In the genomic region with DNA sequence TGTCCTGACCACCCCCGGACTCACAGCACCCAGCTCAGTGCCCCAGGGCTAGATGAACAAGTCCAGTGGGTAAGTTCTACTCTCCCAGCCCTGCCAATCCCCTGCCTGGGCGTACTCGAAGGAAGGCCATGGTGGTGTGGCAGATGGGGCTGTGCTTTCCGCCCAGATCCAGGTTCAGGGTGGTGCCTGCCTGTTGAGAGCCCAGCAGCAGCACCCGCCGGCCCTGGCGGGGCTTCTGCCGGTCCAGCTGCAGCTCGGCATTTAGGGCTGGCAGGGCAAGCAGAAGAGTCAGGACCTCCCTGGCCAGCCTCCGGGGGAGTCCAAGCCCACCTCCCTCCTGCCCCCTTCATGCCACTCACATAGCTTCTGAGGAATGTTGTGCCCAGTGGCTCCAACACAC, we compare ENCODE assay signal across 33 cellular contexts.
"Had no signal": no experiment of that assay in that cellular context is flagged by ENCODE, and none has a peak within 500 bp of the region (broad histone marks: within the 10 kb centered on the region; RNA-seq: fewer than 3 reads in every experiment).

No MANE protein-coding gene starts in this region.

- ATAC-seq: activated naive CD4-positive, alpha-beta T cell treated with anti-CD3 and anti-CD28 coated beads, Interleukin-2, amount 50 U/mL, for 72 hours; activated T-cell treated with anti-CD3 and anti-CD28 coated beads, Interleukin-2, amount 50 U/mL, for 72 hours; foreskin keratinocyte; gastrocnemius medialis; heart left ventricle; WTC11 had no signal

- H3K9me3 ChIP-seq: adrenal gland, breast epithelium, esophagus muscularis mucosa, gastrocnemius medialis, heart left ventricle had no signal

- DNase-seq: activated CD4-positive, alpha-beta memory T cell treated with anti-CD3 and anti-CD28 coated beads, Interleukin-2, amount 10 ng/mL, durations not matched to agents 7 days and 5 days; activated CD4-positive, alpha-beta T cell treated with anti-CD3 and anti-CD28 coated beads for 1 hour; activated CD4-positive, alpha-beta T cell treated with anti-CD3 and anti-CD28 coated beads for 4 hours; activated CD4-positive, alpha-beta T cell treated with anti-CD3 and anti-CD28 coated beads, Interleukin-2, amount 10 ng/mL, durations not matched to agents 7 days and 5 days; activated CD4-positive, alpha-beta T cell treated with anti-CD3 and anti-CD28 coated beads, Interleukin-2, amount 50 U/mL, for 4 hours; activated CD8-positive, alpha-beta memory T cell treated with anti-CD3 and anti-CD28 coated beads, Interleukin-2, amount 50 U/mL, for 48 hours; activated gamma-delta T cell; activated naive CD4-positive, alpha-beta T cell; activated naive CD4-positive, alpha-beta T cell treated with anti-CD3 and anti-CD28 coated beads, Interleukin-2, amount 10 ng/mL, durations not matched to agents 7 days and 5 days; activated T-cell treated with anti-CD3 and anti-CD28 coated beads for 4 hours; activated T-cell treated with anti-CD3 and anti-CD28 coated beads, Interleukin-2, amount 50 U/mL, for 24 hours; activated T-cell treated with anti-CD3 and anti-CD28 coated beads, Interleukin-2, amount 50 U/mL, for 72 hours; adrenal gland; amygdala; aorta; dorsolateral prefrontal cortex; effector memory CD4-positive, alpha-beta T cell; endodermal cell; erythroblast; foreskin keratinocyte; gastrocnemius medialis; glutamatergic neuron; heart left ventricle; hypothalamus; T-helper 2 cell had no signal

- FAIRE-seq: TTC549 had no signal

- H3K4me1 ChIP-seq: adrenal gland, breast epithelium had no signal

- H3K4me3 ChIP-seq: adrenal gland, breast epithelium, cardiac muscle cell, coronary artery, dorsolateral prefrontal cortex, esophagus muscularis mucosa, gastrocnemius medialis, heart left ventricle had no signal

- H3K36me3 ChIP-seq: adrenal gland, breast epithelium, cardiac muscle cell, esophagus muscularis mucosa, gastrocnemius medialis, heart left ventricle had no signal

- H3K27ac ChIP-seq: adrenal gland, breast epithelium, cardiac muscle cell, coronary artery, dorsolateral prefrontal cortex, esophagus muscularis mucosa, foreskin keratinocyte, gastrocnemius medialis, heart left ventricle, VCaP had no signal
